In genomic region chr2:68751397-68752339, GRCh38 we compare ENCODE assay signal across 8 cellular contexts. TPM values are rescaled to one million over a fixed set of nuclear protein-coding genes. Genes with fewer than 3 reads are reported as not detected.
DNase-seq lines count a peak whose midpoint lies in the region; ATAC-seq and TF ChIP-seq lines count a peak whose summit lies in the region.

No MANE protein-coding gene starts in this region.

- H3K4me3 Mint-ChIP-seq in activated naive CD8-positive, alpha-beta T cell treated with anti-CD3 and anti-CD28 coated beads, Interleukin-2, amount 10 ng/mL, durations not matched to agents 7 days and 5 days, result peak overlapping the region; percentile 60

- WGBS in heart right ventricle, 2 donors, result 18 to 22% methylated on average over 15 of the region's 15 CpGs

- POLR2A ChIA-PET in GM10248 (lab: Yijun Ruan, JAX), result no interaction called here
- POLR2A ChIA-PET in activated naive CD8-positive, alpha-beta T cell treated with anti-CD3 and anti-CD28 coated beads, Interleukin-2, amount 10 ng/mL, durations not matched to agents 7 days and 5 days (lab: Charles Lee), result interaction anchor here (0.8 to 1.8 kb wide), 10 partner anchors 9 to 174 kb away, joined by 3 to 9 read pairs (median 4); no protein-coding TSS in a partner anchor

- peak overlapping the region; percentile 84 for H3K27ac Mint-ChIP-seq in activated naive CD8-positive, alpha-beta T cell treated with anti-CD3 and anti-CD28 coated beads, Interleukin-2, amount 10 ng/mL, durations not matched to agents 7 days and 5 days

- H3K36me3 ChIP-seq in SU-DHL-6 (ENCODE audit: low read length) (no peaks in the 10 kb centered on the region; the same call in 1 of the 2 replicates), heart right ventricle (no peaks in the 10 kb centered on the region)

- ATAC-seq in HG02588 (IDR thresholded peaks at IDR 0.05; ENCODE audit: unreplicated experiment) (peak; percentile 87), heart right ventricle (peak; percentile 92 to 97 (median 94)), HG03457 (IDR thresholded peaks at IDR 0.05; ENCODE audit: unreplicated experiment) (no peak)
- peak; percentile 90 for ATAC-seq in activated naive CD8-positive, alpha-beta T cell treated with anti-CD3 and anti-CD28 coated beads, Interleukin-2, amount 10 ng/mL, durations not matched to agents 7 days and 5 days (ENCODE audit: low read depth)

- TF ChIP-seq CTCF in GM10248 (IDR thresholded peaks at IDR 0.05; ENCODE audit: control extremely low read depth, extremely low read depth, low read depth, missing control alignments) (peak; percentile 96), SU-DHL-6 (IDR thresholded peaks at IDR 0.05; ENCODE audit: insufficient read depth, low read length, poor library complexity, severe bottlenecking) (peak; percentile 70), heart right ventricle (IDR thresholded peaks at IDR 0.05) (peak; percentile 82 to 98 (median 94)), retinal pigment epithelial cell (conservative IDR thresholded peaks at IDR 0.05; ENCODE audit: low read depth, low read length) (peak; percentile 94)

- peaks cover 2% of the 10 kb centered on the region for H3K9me3 Mint-ChIP-seq in activated naive CD8-positive, alpha-beta T cell treated with anti-CD3 and anti-CD28 coated beads, Interleukin-2, amount 10 ng/mL, durations not matched to agents 7 days and 5 days

- no peak overlapping the region for H3K4me3 ChIP-seq in SU-DHL-6 (ENCODE audit: insufficient read depth, low read length, poor library complexity, severe bottlenecking)
- peak overlapping the region in 3 of 10 donors; percentile 23 to 32 (median 30) for H3K4me3 ChIP-seq in heart right ventricle
- no peak overlapping the region for H3K4me3 ChIP-seq in retinal pigment epithelial cell (ENCODE audit: low read length)

- peak overlapping the region; percentile 36 for H2AFZ ChIP-seq in SU-DHL-6 (ENCODE audit: low read depth, low read length, severe bottlenecking)

- no peaks in the 10 kb centered on the region for H3K9me2 ChIP-seq in SU-DHL-6 (replicated peaks; ENCODE audit: insufficient read depth, low read length)

- peaks cover 61% of the 10 kb centered on the region for H3K4me1 Mint-ChIP-seq in activated naive CD8-positive, alpha-beta T cell treated with anti-CD3 and anti-CD28 coated beads, Interleukin-2, amount 10 ng/mL, durations not matched to agents 7 days and 5 days

- peaks cover 27% of the 10 kb centered on the region for H3K36me3 Mint-ChIP-seq in activated naive CD8-positive, alpha-beta T cell treated with anti-CD3 and anti-CD28 coated beads, Interleukin-2, amount 10 ng/mL, durations not matched to agents 7 days and 5 days

- H3K9me3 ChIP-seq in SU-DHL-6 (ENCODE audit: insufficient read depth, low read length), result no peaks in the 10 kb centered on the region
- peaks cover 0 to 2% (median 0%) of the 10 kb centered on the region in 11 donors for H3K9me3 ChIP-seq in heart right ventricle

- DNase-seq in GM10248 (ENCODE audit: extremely low spot score) (peak; percentile 75), NCI-H1105 treated with DMSO at 0.1 percent for 48 hours (lab: John Stamatoyannopoulos, UW) (peak; percentile 56), heart right ventricle (peak; percentile 88 to 92), retinal pigment epithelial cell (ENCODE audit: low read depth) (peak; percentile 56)
- DNase-seq in activated naive CD8-positive, alpha-beta T cell treated with anti-CD3 and anti-CD28 coated beads, Interleukin-2, amount 10 ng/mL, durations not matched to agents 7 days and 5 days, result peak; percentile 88

- H3F3A ChIP-seq in SU-DHL-6 (ENCODE audit: insufficient read depth), result no peaks in the 10 kb centered on the region

- H3K9ac ChIP-seq in SU-DHL-6 (ENCODE audit: low read length), result peak overlapping the region; percentile 35

- CTCF ChIA-PET in GM10248 (lab: Yijun Ruan, JAX), result interaction anchor here (0.6 to 7.0 kb wide), 62 partner anchors 9 to 288 kb away, joined by 3 to 99 read pairs (median 6); partner anchors contain the start of genes ARHGAP25 and FBXO48

- H3K79me2 ChIP-seq in SU-DHL-6 (ENCODE audit: insufficient read depth, low read length), result peaks cover 57% of the 10 kb centered on the region; the same call in 1 of the 2 replicates

- H3K27me3 ChIP-seq in SU-DHL-6 (ENCODE audit: low read length) (no peaks in the 10 kb centered on the region), heart right ventricle (no peaks in the 10 kb centered on the region)

- no peaks in the 10 kb centered on the region for H4K20me1 ChIP-seq in SU-DHL-6 (ENCODE audit: low read depth, low read length)

- H3K27ac ChIP-seq in SU-DHL-6 (ENCODE audit: low read depth, low read length) (peak overlapping the region; percentile 39), heart right ventricle (peak overlapping the region in 4 of 10 donors; percentile 0 to 45 (median 16))

- no peaks in the 10 kb centered on the region for H3K27me3 Mint-ChIP-seq in activated naive CD8-positive, alpha-beta T cell treated with anti-CD3 and anti-CD28 coated beads, Interleukin-2, amount 10 ng/mL, durations not matched to agents 7 days and 5 days

- intact Hi-C loops in heart right ventricle (cut with DNase I), result loop anchor here in 9 of 10 donors (1.0 to 10.0 kb wide), 14 partner anchors 23 to 176 kb away; no protein-coding TSS in a partner anchor

- H3K4me2 ChIP-seq in SU-DHL-6 (ENCODE audit: low read depth, low read length, poor library complexity, severe bottlenecking), result peak overlapping the region; percentile 53

- peaks cover 0 to 80% (median 25%) of the 10 kb centered on the region in 9 donors for H3K4me1 ChIP-seq in heart right ventricle

RNA-seq across cellular contexts. Expression of gene ARHGAP25, which starts 17.1 kb away (rescaled TPM):
- total RNA-seq in activated naive CD8-positive, alpha-beta T cell treated with anti-CD3 and anti-CD28 coated beads, Interleukin-2, amount 10 ng/mL, durations not matched to agents 7 days and 5 days, result 100 to 1,000 TPM; 109 to 117 TPM
- total RNA-seq in heart right ventricle, result 10 to 100 TPM in 1 of 10 donors, 1 to 10 TPM in 9; 2.7 to 17.3 (median 5.2) TPM
- 1 to 10 TPM; 2.6 to 6.8 TPM for polyA plus RNA-seq in heart right ventricle

Comparison
In these comparisons a context has a peak if more than half of its experiments do, and no peak if none do; other contexts are left out.
1. RNA of gene ARHGAP25, which starts 17.1 kb away (total RNA-seq): 109 to 117 TPM in activated naive CD8-positive, alpha-beta T cell treated with anti-CD3 and anti-CD28 coated beads, Interleukin-2, amount 10 ng/mL, durations not matched to agents 7 days and 5 days; 2.7 to 17.3 TPM in heart right ventricle; every median in the first group is over 4 times any median in the second.
2. Peak in every context shown above with its lines, with median percentiles within 50 percentile points of each other: DNase-seq and CTCF ChIP-seq.